Comparison of ENCODE assay signal across 11 cellular contexts in the genomic region with DNA sequence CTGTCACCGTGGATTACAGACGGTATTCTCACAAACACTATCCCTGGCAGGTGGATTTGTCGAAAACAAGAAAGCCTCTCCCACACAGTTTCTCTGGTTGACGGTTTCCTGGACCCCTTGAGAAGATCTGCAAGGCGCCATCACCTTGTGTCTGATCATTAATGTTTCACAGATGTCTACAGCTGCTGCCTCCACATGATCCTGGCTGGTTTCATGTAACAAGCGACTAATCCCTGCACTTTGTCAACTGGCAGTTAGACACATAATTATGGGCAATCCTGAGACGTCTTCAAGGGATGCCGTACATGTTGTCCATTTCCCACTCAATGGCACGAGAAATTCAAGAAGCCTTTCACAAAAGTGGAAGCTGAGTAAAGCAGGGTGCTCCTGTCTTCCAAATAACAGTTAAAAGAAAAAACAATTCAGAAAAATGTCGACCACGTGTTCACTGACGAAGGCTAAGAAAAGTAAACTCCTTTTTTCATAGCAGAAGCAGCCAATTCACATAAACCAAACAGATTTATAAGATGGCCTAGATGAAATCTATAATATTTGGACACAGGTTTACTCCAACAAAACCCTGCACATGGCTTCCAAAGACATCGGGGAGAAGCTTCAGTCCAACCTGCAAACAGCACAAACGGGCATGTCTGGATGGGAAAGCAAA. TPM values are rescaled to one million over a fixed set of nuclear protein-coding genes. Genes with fewer than 3 reads are reported as not detected.
DNase-seq lines count a peak whose midpoint lies in the region; ATAC-seq and TF ChIP-seq lines count a peak whose summit lies in the region.
"Had no signal": no experiment of that assay in that cellular context is flagged by ENCODE, and none has a peak within 500 bp of the region (broad histone marks: within the 10 kb centered on the region; RNA-seq: fewer than 3 reads in every experiment).

No MANE protein-coding gene starts in this region.

- H3K4me3 ChIP-seq in SK-N-SH (ENCODE audit: low read depth in 2 of 2, low read length in 1 of 2): no peak overlapping the region
- H3K4me3 ChIP-seq in gastroesophageal sphincter: no peak overlapping the region
- H3K4me3 ChIP-seq: lung, SJSA1 had no signal

- POLR2A ChIA-PET in activated CD4-positive, alpha-beta T cell treated with anti-CD3 and anti-CD28 coated beads for 36 hours (lab: Charles Lee): interaction anchor here (0.7 to 1.2 kb wide), 3 partner anchors 10 to 450 kb away, joined by 3 to 9 read pairs (median 3); no protein-coding TSS in a partner anchor
- POLR2A ChIA-PET in SK-N-SH (lab: Yijun Ruan, JAX): no interaction called here

- H3F3A ChIP-seq in SK-N-SH (replicated peaks; ENCODE audit: insufficient read depth): peaks cover 23% of the 10 kb centered on the region

- H3K36me3 ChIP-seq in SK-N-SH (replicated peaks in 1 of 2; ENCODE audit: control insufficient read depth in 1 of 2, insufficient read depth in 2 of 2, low read length in 1 of 2): peaks cover 4 to 10% of the 10 kb centered on the region in 2 experiments
- H3K36me3 ChIP-seq in gastroesophageal sphincter: no peaks in the 10 kb centered on the region

- peaks cover 85% of the 10 kb centered on the region for H3K4me1 Mint-ChIP-seq in activated CD4-positive, alpha-beta T cell treated with anti-CD3 and anti-CD28 coated beads for 36 hours
- H3K4me1 Mint-ChIP-seq in stimulated activated naive CD8-positive, alpha-beta T cell treated with anti-CD3 and anti-CD28 coated beads, Interleukin-15, amount 100 ng/mL, for 72 hours: peaks cover 91% of the 10 kb centered on the region

- TF ChIP-seq CTCF in SK-N-SH (IDR thresholded peaks at IDR 0.05) (no peak), gastroesophageal sphincter (IDR thresholded peaks at IDR 0.05) (no peak)

- H3K4me2 ChIP-seq in SK-N-SH: no peak overlapping the region

- H3K4me3 Mint-ChIP-seq in activated CD4-positive, alpha-beta T cell treated with anti-CD3 and anti-CD28 coated beads for 36 hours: peak overlapping the region; percentile 10
- H3K4me3 Mint-ChIP-seq in stimulated activated naive CD8-positive, alpha-beta T cell treated with anti-CD3 and anti-CD28 coated beads, Interleukin-15, amount 100 ng/mL, for 72 hours: peak overlapping the region; percentile 42 to 56

- no peak; a peak in 1 of 4 replicates for TF ChIP-seq EP300 in SK-N-SH (IDR thresholded peaks at IDR 0.05; ENCODE audit: borderline replicate concordance in 1 of 2, low read depth in 1 of 2, low read length in 1 of 2)
- TF ChIP-seq EP300 in gastroesophageal sphincter (IDR thresholded peaks at IDR 0.05): no peak

- H3K9me3 Mint-ChIP-seq in activated CD4-positive, alpha-beta T cell treated with anti-CD3 and anti-CD28 coated beads for 36 hours (ENCODE audit: low read depth): no peaks in the 10 kb centered on the region
- H3K9me3 Mint-ChIP-seq in stimulated activated naive CD8-positive, alpha-beta T cell treated with anti-CD3 and anti-CD28 coated beads, Interleukin-15, amount 100 ng/mL, for 72 hours: no peaks in the 10 kb centered on the region

- no peak for TF ChIP-seq POLR2A in gastroesophageal sphincter (IDR thresholded peaks at IDR 0.05)

- CTCF ChIA-PET in activated CD4-positive, alpha-beta T cell treated with anti-CD3 and anti-CD28 coated beads for 36 hours (lab: Charles Lee): interaction anchor here (0.7 to 1.2 kb wide), 3 partner anchors 13 to 561 kb away, joined by 3 to 4 read pairs (median 3); no protein-coding TSS in a partner anchor
- CTCF ChIA-PET in SK-N-SH (lab: Yijun Ruan, JAX): interaction anchor here (0.6 to 10.1 kb wide), 7 partner anchors 10 to 227 kb away, joined by 3 to 74 read pairs (median 3); no protein-coding TSS in a partner anchor

- H3K27ac ChIP-seq in SK-N-SH (ENCODE audit: low read depth in 2 of 2, low read length in 1 of 2) (peak overlapping the region; percentile 22 to 62; a peak in 2 of 4 replicates), gastroesophageal sphincter (peak overlapping the region; percentile 90 to 95 (median 93))
- H3K27ac ChIP-seq: SJSA1 had no signal

- intact Hi-C loops in activated CD4-positive, alpha-beta T cell treated with anti-CD3 and anti-CD28 coated beads for 36 hours (cut with DNase I, micrococcal nuclease): loop anchor here in 1 of 2 experiments (5.0 kb wide), 1 partner anchor 44 kb away; no protein-coding TSS in a partner anchor

- H3K9me2 ChIP-seq in SK-N-SH: no peaks in the 10 kb centered on the region

- H4K20me1 ChIP-seq in SK-N-SH (ENCODE audit: insufficient read depth): peaks cover 96% of the 10 kb centered on the region

- no peak overlapping the region for H3K9ac ChIP-seq in SK-N-SH

- peak; percentile 58 for DNase-seq in activated CD4-positive, alpha-beta T cell treated with anti-CD3 and anti-CD28 coated beads for 36 hours
- no peak for DNase-seq in activated CD4-positive, alpha-beta T cell treated with anti-CD3 and anti-CD28 coated beads, Interleukin-2, amount 50 U/mL, for 4 hours
- no peak for DNase-seq in SK-N-SH
- DNase-seq in stimulated activated naive CD8-positive, alpha-beta T cell treated with anti-CD3 and anti-CD28 coated beads, Interleukin-15, amount 100 ng/mL, for 72 hours: no peak
- no peak for DNase-seq in dedifferentiated amniotic fluid mesenchymal stem cell (ENCODE audit: extremely low spot score)
- no peak for DNase-seq in MV-4-11 (lab: John Stamatoyannopoulos, UW)
- DNase-seq in NCI-H510A treated with DMSO at 0.1 percent for 48 hours (lab: John Stamatoyannopoulos, UW): no peak
- DNase-seq: NCI-H1048 had no signal

- no peak for TF ChIP-seq RAD21 in SK-N-SH (IDR thresholded peaks at IDR 0.05; ENCODE audit: low read length)

- peak overlapping the region; percentile 74 for H3K27ac Mint-ChIP-seq in activated CD4-positive, alpha-beta T cell treated with anti-CD3 and anti-CD28 coated beads for 36 hours
- peak overlapping the region; percentile 19 to 89 for H3K27ac Mint-ChIP-seq in stimulated activated naive CD8-positive, alpha-beta T cell treated with anti-CD3 and anti-CD28 coated beads, Interleukin-15, amount 100 ng/mL, for 72 hours

- H3K27me3 ChIP-seq in SK-N-SH (ENCODE audit: insufficient read depth) (no peaks in the 10 kb centered on the region), gastroesophageal sphincter (no peaks in the 10 kb centered on the region)
- H3K27me3 ChIP-seq: SJSA1 had no signal

- peaks cover 58 to 68% of the 10 kb centered on the region in 2 experiments for H3K4me1 ChIP-seq in SK-N-SH (ENCODE audit: control insufficient read depth in 1 of 2, insufficient read depth in 2 of 2, low read depth in 1 of 2, low read length in 1 of 2)
- peaks cover 55 to 100% (median 85%) of the 10 kb centered on the region in 3 donors for H3K4me1 ChIP-seq in gastroesophageal sphincter

- H3K36me3 Mint-ChIP-seq in activated CD4-positive, alpha-beta T cell treated with anti-CD3 and anti-CD28 coated beads for 36 hours (ENCODE audit: low read depth): peaks cover 25% of the 10 kb centered on the region

- no peaks in the 10 kb centered on the region for H3K27me3 Mint-ChIP-seq in activated CD4-positive, alpha-beta T cell treated with anti-CD3 and anti-CD28 coated beads for 36 hours
- H3K27me3 Mint-ChIP-seq in stimulated activated naive CD8-positive, alpha-beta T cell treated with anti-CD3 and anti-CD28 coated beads, Interleukin-15, amount 100 ng/mL, for 72 hours: no peaks in the 10 kb centered on the region

- H3K79me2 ChIP-seq in SK-N-SH (ENCODE audit: insufficient read depth): peaks cover 98% of the 10 kb centered on the region

- ATAC-seq in activated CD4-positive, alpha-beta T cell treated with anti-CD3 and anti-CD28 coated beads for 36 hours: peak; percentile 62
- ATAC-seq in gastroesophageal sphincter: peak; percentile 20
- peak; percentile 64 for ATAC-seq in stimulated activated naive CD8-positive, alpha-beta T cell treated with anti-CD3 and anti-CD28 coated beads, Interleukin-15, amount 100 ng/mL, for 72 hours

- no peaks in the 10 kb centered on the region for H3K9me3 ChIP-seq in SK-N-SH
- H3K9me3 ChIP-seq in gastroesophageal sphincter: no peaks in the 10 kb centered on the region
- H3K9me3 ChIP-seq: SJSA1 had no signal

- 78% methylated on average over 14 of the region's 14 CpGs for WGBS in SK-N-SH (ENCODE audit: low lambda C conversion rate)
- WGBS in gastroesophageal sphincter (ENCODE audit: low coverage in 1 of 2), 2 donors: 35 to 38% methylated on average over 13 to 14 of the region's 14 CpGs

- no peak overlapping the region for H2AFZ ChIP-seq in SK-N-SH (ENCODE audit: low read depth)

TF ChIP-seq in SK-N-SH, 30 proteins besides CTCF, POLR2A, EP300 and RAD21 (continues in another document):
- TF ChIP-seq TCF12 (IDR thresholded peaks at IDR 0.05) (peak; percentile 80), POLR2AphosphoS5 (IDR thresholded peaks at IDR 0.05; ENCODE audit: low read depth, low read length) (no peak), RXRA (IDR thresholded peaks at IDR 0.05; ENCODE audit: borderline replicate concordance, low read depth) (no peak), TEAD4 (IDR thresholded peaks at IDR 0.05; ENCODE audit: borderline replicate concordance, insufficient read depth) (no peak), ELF1 (IDR thresholded peaks at IDR 0.05) (no peak), FOXJ3 (CRISPR knock-in tag; IDR thresholded peaks at IDR 0.05) (no peak)
- TF ChIP-seq, protein P1, sequence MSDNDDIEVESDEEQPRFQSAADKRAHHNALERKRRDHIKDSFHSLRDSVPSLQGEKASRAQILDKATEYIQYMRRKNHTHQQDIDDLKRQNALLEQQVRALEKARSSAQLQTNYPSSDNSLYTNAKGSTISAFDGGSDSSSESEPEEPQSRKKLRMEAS (IDR thresholded peaks at IDR 0.05; ENCODE audit: low read depth): 0 out of 2 replicates have a peak, but pooled peaks have one; percentile 9
- TF ChIP-seq, protein P2, sequence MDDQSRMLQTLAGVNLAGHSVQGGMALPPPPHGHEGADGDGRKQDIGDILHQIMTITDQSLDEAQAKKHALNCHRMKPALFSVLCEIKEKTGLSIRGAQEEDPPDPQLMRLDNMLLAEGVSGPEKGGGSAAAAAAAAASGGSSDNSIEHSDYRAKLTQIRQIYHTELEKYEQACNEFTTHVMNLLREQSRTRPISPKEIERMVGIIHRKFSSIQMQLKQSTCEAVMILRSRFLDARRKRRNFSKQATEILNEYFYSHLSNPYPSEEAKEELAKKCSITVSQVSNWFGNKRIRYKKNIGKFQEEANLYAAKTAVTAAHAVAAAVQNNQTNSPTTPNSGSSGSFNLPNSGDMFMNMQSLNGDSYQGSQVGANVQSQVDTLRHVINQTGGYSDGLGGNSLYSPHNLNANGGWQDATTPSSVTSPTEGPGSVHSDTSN (IDR thresholded peaks at IDR 0.05): peak; percentile 46

RNA-seq across cellular contexts. Expression of a gene that starts 52.3 kb away (rescaled TPM):
- 100 to 1,000 TPM; 320 to 346 TPM for total RNA-seq in activated CD4-positive, alpha-beta T cell treated with anti-CD3 and anti-CD28 coated beads for 36 hours
- polyA plus RNA-seq in SK-N-SH (2012; rRNA removed): 116 and 122 TPM in 2 replicates
- polyA plus RNA-seq in SK-N-SH (2012; cell fraction: cytosol; rRNA removed): 137 and 163 TPM in 2 replicates
- polyA plus RNA-seq in SK-N-SH (2012; cell fraction: nucleus; rRNA removed): 55.0 and 73.6 TPM in 2 replicates
- total RNA-seq in gastroesophageal sphincter: 100 to 1,000 TPM; 160 to 288 (median 184) TPM
